9 cellular contexts compared by ENCODE assay signal in genomic region chr14:39265032-39265431, GRCh38.
DNase-seq lines count a peak whose midpoint lies in the region; ATAC-seq and TF ChIP-seq lines count a peak whose summit lies in the region.
"Had no signal": no experiment of that assay in that cellular context is flagged by ENCODE, and none has a peak within 500 bp of the region (broad histone marks: within the 10 kb centered on the region; RNA-seq: fewer than 3 reads in every experiment).

No MANE protein-coding gene starts in this region.

- DNase-seq in HL-60 (ENCODE audit: low read depth in 1 of 2, low spot score in 1 of 2) = peak in 1 of 2 experiments; percentile 53
- DNase-seq in amniotic epithelial cell (ENCODE audit: low read depth) = peak; percentile 87
- DNase-seq in GM19240 (ENCODE audit: insufficient read length, low spot score) = no peak
- DNase-seq: activated naive CD4-positive, alpha-beta T cell treated with Interleukin-2 at 50 U/mL for 16 hours had no signal

- peak overlapping the region; percentile 84 to 97 (median 91); a peak in 18 of 22 replicates for H3K4me2 ChIP-seq in BLaER1 treated with 17β-estradiol and CSF1 and Interleukin-3, amounts not matched to agents 10 nM and 100 nM

- H3K9me3 ChIP-seq in BLaER1 treated with 17β-estradiol and CSF1 and Interleukin-3, amounts not matched to agents 10 nM and 100 nM (replicated peaks in 1 of 11) = peaks cover 0 to 15% (median 5%) of the 10 kb centered on the region in 11 experiments; a peak in 11 of 22 replicates
- H3K9me3 ChIP-seq in mucosa of stomach (ENCODE audit: control insufficient read depth, low read length) = no peaks in the 10 kb centered on the region

- peaks cover 0 to 2% (median 0%) of the 10 kb centered on the region in 11 experiments; a peak in 1 of 22 replicates for H3K36me3 ChIP-seq in BLaER1 treated with 17β-estradiol and CSF1 and Interleukin-3, amounts not matched to agents 10 nM and 100 nM
- no peaks in the 10 kb centered on the region for H3K36me3 ChIP-seq in mucosa of stomach (ENCODE audit: control insufficient read depth, insufficient read depth, low read length)

- H3K27me3 ChIP-seq in BLaER1 treated with 17β-estradiol and CSF1 and Interleukin-3, amounts not matched to agents 10 nM and 100 nM = no peaks in the 10 kb centered on the region
- no peaks in the 10 kb centered on the region for H3K27me3 ChIP-seq in HL-60 (ENCODE audit: insufficient read depth, poor library complexity, severe bottlenecking)
- no peaks in the 10 kb centered on the region for H3K27me3 ChIP-seq in mucosa of stomach (ENCODE audit: control insufficient read depth, insufficient read depth, low read length)

- peaks cover 0 to 15% (median 9%) of the 10 kb centered on the region in 11 experiments; a peak in 8 of 22 replicates for H4K20me1 ChIP-seq in BLaER1 treated with 17β-estradiol and CSF1 and Interleukin-3, amounts not matched to agents 10 nM and 100 nM

- H3K9ac ChIP-seq in BLaER1 treated with 17β-estradiol and CSF1 and Interleukin-3, amounts not matched to agents 10 nM and 100 nM = peak overlapping the region in 10 of 11 experiments; percentile 96 to 99 (median 98); a peak in 10 of 22 replicates
- peak overlapping the region; percentile 83 for H3K9ac ChIP-seq in mucosa of stomach (ENCODE audit: low read length)

- peaks cover 28 to 36% (median 34%) of the 10 kb centered on the region in 10 experiments for H3K4me1 ChIP-seq in BLaER1 treated with 17β-estradiol and CSF1 and Interleukin-3, amounts not matched to agents 10 nM and 100 nM
- H3K4me1 ChIP-seq in mucosa of stomach (ENCODE audit: control insufficient read depth, insufficient read depth, low read length) = peaks cover 13% of the 10 kb centered on the region

- ATAC-seq in HG02884 (IDR thresholded peaks at IDR 0.05; ENCODE audit: unreplicated experiment) (no peak), HG03097 (IDR thresholded peaks at IDR 0.05; ENCODE audit: low FRiP score, unreplicated experiment) (no peak), HG02588 (IDR thresholded peaks at IDR 0.05; ENCODE audit: unreplicated experiment) (no peak)

- no peak for TF ChIP-seq CTCF in HL-60 (IDR thresholded peaks at IDR 0.05; ENCODE audit: insufficient read depth, low read length)

- H3K27ac ChIP-seq in BLaER1 treated with 17β-estradiol and CSF1 and Interleukin-3, amounts not matched to agents 10 nM and 100 nM = peak overlapping the region in 9 of 11 experiments; percentile 97 to 100 (median 99); a peak in 15 of 22 replicates
- peak overlapping the region; percentile 100 for H3K27ac ChIP-seq in HL-60 (replicated peaks)

- peak overlapping the region in 7 of 10 experiments; percentile 49 to 86 (median 83); a peak in 9 of 20 replicates for H3K4me3 ChIP-seq in BLaER1 treated with 17β-estradiol and CSF1 and Interleukin-3, amounts not matched to agents 10 nM and 100 nM
- H3K4me3 ChIP-seq in HL-60 (replicated peaks; ENCODE audit: insufficient read depth, low read length) (no peak overlapping the region), mucosa of stomach (ENCODE audit: low read length) (no peak overlapping the region)

Comparison
In these comparisons a context has a peak if more than half of its experiments do, and no peak if none do; other contexts are left out.
1. H3K4me3 ChIP-seq: peak in BLaER1 treated with 17β-estradiol and CSF1 and Interleukin-3, amounts not matched to agents 10 nM and 100 nM (7 of 10); none in HL-60 (single experiment) and mucosa of stomach (single experiment).